10 cellular contexts compared by ENCODE assay signal in genomic region chr2:129758461-129759185, GRCh38.
DNase-seq lines count a peak whose midpoint lies in the region; TF ChIP-seq lines count a peak whose summit lies in the region.
"Had no signal": no experiment of that assay in that cellular context is flagged by ENCODE, and none has a peak within 500 bp of the region (broad histone marks: within the 10 kb centered on the region; RNA-seq: fewer than 3 reads in every experiment).

No MANE protein-coding gene starts in this region.

- no peaks in the 10 kb centered on the region for H3K27me3 ChIP-seq in HUES64 (ENCODE audit: insufficient read depth, low read length)
- H3K27me3 ChIP-seq in ascending aorta = no peaks in the 10 kb centered on the region
- H3K27me3 ChIP-seq in spleen (replicated peaks in 1 of 7) = peaks cover 0 to 4% (median 0%) of the 10 kb centered on the region in 7 donors

- DNase-seq in ascending aorta (ENCODE audit: low spot score in 2 of 2) (peak in 1 of 2 donors; percentile 66), left kidney (ENCODE audit: low read depth, low spot score) (peak; percentile 80), spleen (peak; percentile 74), glomerular visceral epithelial cell (ENCODE audit: extremely low spot score) (no peak), NCI-H1105 treated with DMSO at 0.1 percent for 48 hours (lab: John Stamatoyannopoulos, UW) (no peak), kidney tubule cell (ENCODE audit: low spot score) (no peak), NCI-H2196 (lab: John Stamatoyannopoulos, UW; ENCODE audit: unreplicated experiment) (no peak)
- DNase-seq: cortex of kidney, NCI-H1048 had no signal

- H3K9me3 ChIP-seq in HUES64 (ENCODE audit: insufficient read depth, low read depth, low read length) = no peaks in the 10 kb centered on the region
- no peaks in the 10 kb centered on the region for H3K9me3 ChIP-seq in ascending aorta
- no peaks in the 10 kb centered on the region for H3K9me3 ChIP-seq in spleen

- H3K27ac ChIP-seq in HUES64 (ENCODE audit: low read depth, low read length) = peak overlapping the region; percentile 72
- H3K27ac ChIP-seq in ascending aorta = no peak overlapping the region
- H3K27ac ChIP-seq in spleen = peak overlapping the region in 1 of 8 donors; percentile 6

- H3K36me3 ChIP-seq in HUES64 (ENCODE audit: insufficient read depth, low read length) (no peaks in the 10 kb centered on the region), ascending aorta (no peaks in the 10 kb centered on the region), spleen (no peaks in the 10 kb centered on the region)

- H3K4me3 ChIP-seq in HUES64 (ENCODE audit: low read length) (peak overlapping the region; percentile 38), ascending aorta (peak overlapping the region; percentile 44 to 56), spleen (peak overlapping the region in 3 of 8 donors; percentile 24 to 54 (median 35))

- no peak for TF ChIP-seq CTCF in ascending aorta (IDR thresholded peaks at IDR 0.05)
- TF ChIP-seq CTCF in spleen (IDR thresholded peaks at IDR 0.05 in 8 of 11, conservative IDR thresholded peaks at IDR 0.05 in 3 of 11) = no peak

- H3K4me1 ChIP-seq in HUES64 (ENCODE audit: insufficient read depth, low read length) = peaks cover 23% of the 10 kb centered on the region
- no peaks in the 10 kb centered on the region for H3K4me1 ChIP-seq in ascending aorta
- peaks cover 0 to 12% (median 0%) of the 10 kb centered on the region in 6 donors for H3K4me1 ChIP-seq in spleen

- intact Hi-C loops in ascending aorta (cut with DNase I) = no loop called here
- intact Hi-C loops in spleen (cut with DNase I; ENCODE audit: low total_unique reads) = no loop called here

- WGBS in HUES64 = 47% methylated on average over 18 of the region's 18 CpGs
- 20 to 29% (median 23%) methylated on average over 17 to 18 of the region's 18 CpGs for WGBS in spleen, 5 donors

- no peak overlapping the region for H3K9ac ChIP-seq in HUES64 (ENCODE audit: low read depth, low read length)

- TF ChIP-seq POLR2A in spleen (IDR thresholded peaks at IDR 0.05) = no peak

Comparison
In these comparisons a context has a peak if more than half of its experiments do, and no peak if none do; other contexts are left out.
1. DNase-seq: peak in left kidney (single experiment) and spleen (single experiment); none in glomerular visceral epithelial cell (single experiment), NCI-H1105 treated with DMSO at 0.1 percent for 48 hours (single experiment), kidney tubule cell (single experiment) and NCI-H2196 (single experiment).